ENCODE assay signal across 33 cellular contexts in the genomic region with DNA sequence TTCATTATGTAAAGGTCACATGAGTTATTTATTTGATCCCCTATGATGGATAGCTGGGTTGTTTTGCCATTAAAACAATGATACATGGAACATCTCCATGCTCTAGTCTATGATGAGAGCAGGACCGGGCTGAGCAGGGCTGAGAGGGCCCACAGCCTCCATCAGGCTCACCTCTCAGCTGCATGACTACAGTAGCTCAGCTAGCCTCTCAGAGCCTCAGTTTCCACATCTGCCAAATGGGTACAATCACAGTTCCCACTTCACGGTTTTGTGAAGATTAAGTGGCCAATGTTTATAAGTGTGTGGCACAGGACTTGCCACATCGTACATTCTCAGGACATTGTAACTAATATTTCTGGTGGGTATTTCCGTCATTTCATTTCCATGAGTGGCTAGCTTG. TPM values are rescaled to one million over a fixed set of nuclear protein-coding genes. Genes with fewer than 3 reads are reported as not detected.
"Had no signal": no experiment of that assay in that cellular context is flagged by ENCODE, and none has a peak within 500 bp of the region (broad histone marks: within the 10 kb centered on the region; RNA-seq: fewer than 3 reads in every experiment).

No MANE protein-coding gene starts in this region.

- H3K36me3 Mint-ChIP-seq: activated naive CD4-positive, alpha-beta T cell treated with anti-CD3 and anti-CD28 coated beads, Interleukin-2, amount 50 U/mL, for 24 hours; brain had no signal

- H3K9ac ChIP-seq: SK-N-SH had no signal

- H3K9me3 ChIP-seq: SJSA1, SK-N-SH had no signal

- H3K27ac Mint-ChIP-seq: activated B cell treated with CpG ODN at 0.5 μM for 24 hours; activated CD4-positive, alpha-beta memory T cell treated with anti-CD3 and anti-CD28 coated beads, Interleukin-2, amount 10 ng/mL, durations not matched to agents 7 days and 5 days; activated naive CD4-positive, alpha-beta T cell treated with anti-CD3 and anti-CD28 coated beads, Interleukin-2, amount 50 U/mL, for 24 hours; activated T-cell treated with anti-CD3 and anti-CD28 coated beads, Interleukin-2, amount 50 U/mL, for 24 hours; activated T-helper 2 cell treated with anti-CD3 and anti-CD28 coated beads, Interferon-gamma antibody, Interleukin-2, Interleukin-4, amounts not matched to agents 10 μg/mL and 5 μg/mL and 100 μg/mL, durations not matched to agents 14 hours and 24 hours and 36 hours; brain; T-helper 1 cell treated with Interleukin-12 subunit alpha and Interleukin-12 subunit beta and Interleukin-4 antibody, amounts not matched to agents 30 μg/mL and 1 μg/mL, for 36 hours; T-helper 2 cell treated with Interferon-gamma antibody and Interleukin-4, amounts not matched to agents 5 μg/mL and 100 μg/mL, for 36 hours had no signal

- H3K4me2 ChIP-seq: SK-N-SH had no signal

- FAIRE-seq: TTC549 had no signal

- H3K4me3 ChIP-seq: Peyer's patch, SJSA1 had no signal

- DNase-seq: activated B cell treated with CpG ODN at 0.5 μM for 24 hours; activated CD4-positive, alpha-beta memory T cell treated with anti-CD3 and anti-CD28 coated beads, Interleukin-2, amount 10 ng/mL, durations not matched to agents 7 days and 5 days; activated CD4-positive, alpha-beta T cell treated with anti-CD3 and anti-CD28 coated beads for 1 hour; activated CD4-positive, alpha-beta T cell treated with anti-CD3 and anti-CD28 coated beads for 48 hours; activated gamma-delta T cell; activated naive CD4-positive, alpha-beta T cell treated with Interleukin-2 at 50 U/mL for 16 hours; activated T-cell treated with anti-CD3 and anti-CD28 coated beads, Interleukin-2, amount 50 U/mL, for 24 hours; central memory CD4-positive, alpha-beta T cell; NCI-H1092 treated with DMSO at 0.1 percent for 48 hours; NCI-H1417; NCI-H146; NCI-H187; NCI-H2029 treated with DMSO at 0.1 percent for 48 hours; NCI-H2107; NCI-H510A; NCI-H526; NCI-H748 treated with DMSO at 0.1 percent for 48 hours; NK-92 treated with Interleukin-12 subunit alpha and Interleukin-12 subunit beta, amount 100 ng/mL, for 24 hours; PC-3; Peyer's patch; RPMI8226; SHP77 treated with DMSO at 0.1 percent for 48 hours; SK-N-SH had no signal

- H3K27me3 ChIP-seq: Peyer's patch had no signal

- H3K4me1 ChIP-seq: Peyer's patch, SJSA1 had no signal

- H3K4me3 Mint-ChIP-seq: activated B cell treated with CpG ODN at 0.5 μM for 24 hours; activated CD4-positive, alpha-beta memory T cell treated with anti-CD3 and anti-CD28 coated beads, Interleukin-2, amount 10 ng/mL, durations not matched to agents 7 days and 5 days; activated naive CD4-positive, alpha-beta T cell treated with anti-CD3 and anti-CD28 coated beads, Interleukin-2, amount 50 U/mL, for 24 hours; activated T-cell treated with anti-CD3 and anti-CD28 coated beads, Interleukin-2, amount 50 U/mL, for 24 hours; brain; T-helper 1 cell treated with Interleukin-12 subunit alpha and Interleukin-12 subunit beta and Interleukin-4 antibody, amounts not matched to agents 30 μg/mL and 1 μg/mL, for 36 hours; T-helper 2 cell treated with Interferon-gamma antibody and Interleukin-4, amounts not matched to agents 5 μg/mL and 100 μg/mL, for 36 hours had no signal

- H3K27ac ChIP-seq: Peyer's patch, SJSA1 had no signal

- ATAC-seq: PC-3 had no signal

- H3K36me3 ChIP-seq: Peyer's patch, SJSA1 had no signal

- H3K9me3 Mint-ChIP-seq: activated CD4-positive, alpha-beta memory T cell treated with anti-CD3 and anti-CD28 coated beads, Interleukin-2, amount 10 ng/mL, durations not matched to agents 7 days and 5 days; activated T-cell treated with anti-CD3 and anti-CD28 coated beads, Interleukin-2, amount 50 U/mL, for 24 hours; activated T-helper 2 cell treated with anti-CD3 and anti-CD28 coated beads, Interferon-gamma antibody, Interleukin-2, Interleukin-4, amounts not matched to agents 10 μg/mL and 5 μg/mL and 100 μg/mL, durations not matched to agents 14 hours and 24 hours and 36 hours; T-helper 1 cell treated with Interleukin-12 subunit alpha and Interleukin-12 subunit beta and Interleukin-4 antibody, amounts not matched to agents 30 μg/mL and 1 μg/mL, for 36 hours had no signal

RNA-seq across cellular contexts. Expression of a gene that starts 19.9 kb away (rescaled TPM):
- total RNA-seq: activated B cell treated with CpG ODN at 0.5 μM for 24 hours; activated CD4-positive, alpha-beta memory T cell treated with anti-CD3 and anti-CD28 coated beads, Interleukin-2, amount 10 ng/mL, durations not matched to agents 7 days and 5 days; activated CD8-positive, alpha-beta memory T cell treated with anti-CD3 and anti-CD28 coated beads for 36 hours; activated T-helper 2 cell treated with anti-CD3 and anti-CD28 coated beads, Interferon-gamma antibody, Interleukin-2, Interleukin-4, amounts not matched to agents 10 μg/mL and 5 μg/mL and 100 μg/mL, durations not matched to agents 14 hours and 24 hours and 36 hours; cerebellum; M059J; PC-3; Peyer's patch; SJSA1 had no signal
- polyA plus RNA-seq: SK-N-SH had no signal
